ENCODE assay signal across 7 cellular contexts in the genomic region with DNA sequence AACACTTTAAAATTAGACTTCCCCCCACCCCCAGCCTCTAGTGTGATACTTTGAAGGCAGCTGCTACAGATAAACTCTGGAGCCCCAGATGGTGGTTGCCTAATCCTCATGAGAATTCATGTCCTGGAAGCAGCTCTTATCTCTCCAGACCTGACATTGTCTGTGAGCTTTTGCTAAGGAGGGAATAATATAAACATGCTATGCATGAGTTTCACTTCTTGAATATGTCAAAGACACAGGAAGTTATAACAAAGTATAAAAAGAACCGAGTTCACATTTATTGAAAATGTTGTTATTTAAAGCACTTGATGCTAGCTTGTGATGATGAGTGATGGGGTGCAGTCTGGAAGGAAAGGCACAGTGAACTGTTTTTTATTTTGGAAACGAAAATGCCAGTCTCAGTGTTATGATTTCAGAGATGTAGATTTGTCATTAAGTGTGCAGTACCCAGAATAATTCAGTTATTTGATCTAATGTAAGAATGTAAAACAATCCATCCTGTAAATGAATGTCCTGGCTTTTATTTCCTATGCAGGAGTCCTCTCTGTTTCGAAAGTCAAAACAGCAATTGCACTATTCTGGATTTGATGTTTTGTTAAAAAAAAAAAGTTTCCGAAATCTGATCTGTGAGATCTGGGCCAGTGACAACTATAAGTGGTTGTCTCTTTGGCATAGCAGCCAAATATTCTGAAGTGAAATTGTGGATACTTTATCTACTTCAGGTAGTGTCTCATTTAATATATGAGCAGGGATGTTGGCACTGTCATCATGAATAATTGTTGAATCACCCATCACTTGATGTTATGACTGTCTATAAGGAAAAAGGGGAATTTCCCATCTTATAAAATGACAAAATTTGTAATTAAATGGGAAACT.
DNase-seq lines count a peak whose midpoint lies in the region; ATAC-seq and TF ChIP-seq lines count a peak whose summit lies in the region.

No MANE protein-coding gene starts in this region.

- TSS peak; percentile 55 for BruUV-seq in OCI-LY7 (replicated peaks; lab: Mats Ljungman, UMichigan)

- H3K9me2 ChIP-seq in OCI-LY7 (ENCODE audit: insufficient read depth, low read length), result no peaks in the 10 kb centered on the region

- H3K79me2 ChIP-seq in OCI-LY7 (ENCODE audit: insufficient read depth, low read depth, low read length), result peaks cover 82% of the 10 kb centered on the region

- ATAC-seq in GM18858 (IDR thresholded peaks at IDR 0.05; ENCODE audit: unreplicated experiment) (peak; percentile 65), HG02884 (IDR thresholded peaks at IDR 0.05; ENCODE audit: unreplicated experiment) (peak; percentile 66), HG03457 (IDR thresholded peaks at IDR 0.05; ENCODE audit: unreplicated experiment) (no peak)

- no peaks in the 10 kb centered on the region for H4K20me1 ChIP-seq in OCI-LY7 (ENCODE audit: insufficient read depth, low read length)

- H3K36me3 ChIP-seq in OCI-LY7 (ENCODE audit: insufficient read depth, low read length), result peaks cover 34% of the 10 kb centered on the region

- peaks cover 97% of the 10 kb centered on the region for H3K4me1 ChIP-seq in OCI-LY7 (ENCODE audit: insufficient read depth, low read length, poor library complexity, severe bottlenecking)

- POLR2A ChIA-PET in OCI-LY7 (lab: Charles Lee), result interaction anchor here (0.6 to 12.0 kb wide), 33 partner anchors 9 to 250 kb away, joined by 3 to 269 read pairs (median 5); a partner anchor contains a TSS

- H3K27ac ChIP-seq in OCI-LY7 (ENCODE audit: low read depth, low read length, poor library complexity, severe bottlenecking), result peak overlapping the region; percentile 99

- DNase-seq in OCI-LY7 (ENCODE audit: low spot score), result peak; percentile 99
- peak; percentile 20 for DNase-seq in fibroblast of peridontal ligament (ENCODE audit: extremely low read depth)
- no peak for DNase-seq in stimulated activated CD4-positive, alpha-beta T cell treated with anti-CD3 and anti-CD28 coated beads, Interleukin-1b, Interleukin-23, amount 100 ng/mL, for 48 hours
- DNase-seq in superior temporal gyrus (ENCODE audit: extremely low spot score), result no peak

- TF ChIP-seq CTCF in OCI-LY7 (conservative IDR thresholded peaks at IDR 0.05; ENCODE audit: low read length), result no peak

- H3K4me3 ChIP-seq in OCI-LY7 (ENCODE audit: low read depth, low read length, poor library complexity, severe bottlenecking), result peak overlapping the region; percentile 60

- no peak overlapping the region for H2AFZ ChIP-seq in OCI-LY7 (ENCODE audit: low read length)

- CTCF ChIA-PET in OCI-LY7 (lab: Charles Lee; ENCODE audit: unreplicated experiment), result interaction anchor here (0.6 to 0.9 kb wide), 4 partner anchors 12 to 176 kb away, joined by 3 read pairs; no protein-coding TSS in a partner anchor

- intact Hi-C loops in OCI-LY7 (cut with micrococcal nuclease; ENCODE audit: unreplicated experiment), result loop anchor here (1.0 to 10.0 kb wide), 9 partner anchors 55 to 213 kb away; a partner anchor contains a TSS

- H3K9me3 ChIP-seq in OCI-LY7 (ENCODE audit: low read length), result no peaks in the 10 kb centered on the region; the same call in 1 of the 2 replicates

- peak overlapping the region; percentile 72 for H3K4me2 ChIP-seq in OCI-LY7 (ENCODE audit: low read length)

Comparison
In these comparisons a context has a peak if more than half of its experiments do, and no peak if none do; other contexts are left out.
1. DNase-seq: peak in OCI-LY7 (single experiment) and fibroblast of peridontal ligament (single experiment); none in stimulated activated CD4-positive, alpha-beta T cell treated with anti-CD3 and anti-CD28 coated beads, Interleukin-1b, Interleukin-23, amount 100 ng/mL, for 48 hours (single experiment) and superior temporal gyrus (single experiment).